In genomic region chr12:64965920-64966319, GRCh38 we compare ENCODE assay signal across 9 cellular contexts.
"Had no signal": no experiment of that assay in that cellular context is flagged by ENCODE, and none has a peak within 500 bp of the region (broad histone marks: within the 10 kb centered on the region; RNA-seq: fewer than 3 reads in every experiment).

No MANE protein-coding gene starts in this region.

- DNase-seq: H9, HCEC 1CT, IMR-90, KG1 had no signal

- ATAC-seq: GM23338, K562 had no signal

- H3K4me2 ChIP-seq: GM23338 had no signal

- H2AFZ ChIP-seq: GM23338 had no signal

- FAIRE-seq: H1, H54, HTR-8/SVneo, K562 had no signal

- H3K4me3 ChIP-seq: GM23338, K562 had no signal
